ENCODE assay signal across 17 cellular contexts in the genomic region with DNA sequence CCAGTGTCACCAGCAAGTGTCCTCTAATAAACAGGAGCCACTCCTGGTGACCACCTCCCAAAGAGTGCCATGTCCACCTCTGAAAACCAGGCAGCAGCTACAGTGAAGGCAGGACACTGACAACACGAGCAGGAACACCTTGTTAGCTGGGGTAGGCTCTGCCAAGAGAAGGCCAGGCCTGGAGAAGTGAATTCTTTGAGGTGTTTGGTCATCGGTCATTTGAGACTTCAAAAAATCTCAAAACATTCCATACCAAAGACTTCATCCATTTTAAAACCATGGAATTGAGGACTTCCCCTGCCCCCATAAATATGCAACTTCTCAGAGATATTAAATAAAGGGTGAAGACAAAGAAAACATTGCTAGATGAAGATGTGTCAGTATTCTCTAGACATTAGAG. TPM values are rescaled to one million over a fixed set of nuclear protein-coding genes. Genes with fewer than 3 reads are reported as not detected.
DNase-seq lines count a peak whose midpoint lies in the region.
"Had no signal": no experiment of that assay in that cellular context is flagged by ENCODE, and none has a peak within 500 bp of the region (broad histone marks: within the 10 kb centered on the region; RNA-seq: fewer than 3 reads in every experiment).

No MANE protein-coding gene starts in this region.

- H3K4ac ChIP-seq in trophoblast cell (ENCODE audit: low read depth, low read length): no peak overlapping the region

- H3K4me1 ChIP-seq in trophoblast cell (ENCODE audit: control insufficient read depth in 1 of 2, insufficient read depth in 2 of 2, low read length in 2 of 2): peaks cover 4 to 6% of the 10 kb centered on the region in 2 experiments
- no peaks in the 10 kb centered on the region for H3K4me1 ChIP-seq in effector memory CD4-positive, alpha-beta T cell (ENCODE audit: control insufficient read depth, insufficient read depth, low read length, poor library complexity, severe bottlenecking)
- H3K4me1 ChIP-seq: A549, SJSA1 had no signal

- no peaks in the 10 kb centered on the region for H3K9me3 ChIP-seq in trophoblast cell (ENCODE audit: insufficient read depth, low read depth, low read length)
- H3K9me3 ChIP-seq in effector memory CD4-positive, alpha-beta T cell (ENCODE audit: control insufficient read depth, low read length): no peaks in the 10 kb centered on the region
- H3K9me3 ChIP-seq: A549, SJSA1 had no signal

- H3K79me2 ChIP-seq in trophoblast cell (ENCODE audit: control insufficient read depth, insufficient read depth, low read length, poor library complexity): no peaks in the 10 kb centered on the region

- WGBS in trophoblast cell (ENCODE audit: extremely low coverage, insufficient coverage, insufficient read length): no CpG with 5 or more reads among the region's 2 CpGs

- H2BK5ac ChIP-seq in trophoblast cell (ENCODE audit: low read depth, low read length, poor library complexity): no peak overlapping the region

- H4K91ac ChIP-seq in trophoblast cell (ENCODE audit: low read depth, low read length): no peak overlapping the region

- H4K8ac ChIP-seq in trophoblast cell (ENCODE audit: low read depth, low read length): no peak overlapping the region

- H3K9ac ChIP-seq in trophoblast cell (ENCODE audit: low read length): no peak overlapping the region

- peak overlapping the region; percentile 3 for H2AFZ ChIP-seq in trophoblast cell (ENCODE audit: insufficient read depth, low read length, poor library complexity)

- no peak overlapping the region for H3K27ac ChIP-seq in trophoblast cell (ENCODE audit: low read depth, low read length)
- no peak overlapping the region for H3K27ac ChIP-seq in effector memory CD4-positive, alpha-beta T cell (ENCODE audit: insufficient read depth, low read length, poor library complexity, severe bottlenecking)
- H3K27ac ChIP-seq: A549, SJSA1 had no signal

- H3K27me3 ChIP-seq in trophoblast cell (ENCODE audit: insufficient read depth, low read length): no peaks in the 10 kb centered on the region
- no peaks in the 10 kb centered on the region for H3K27me3 ChIP-seq in effector memory CD4-positive, alpha-beta T cell (replicated peaks; ENCODE audit: control insufficient read depth, insufficient read depth, low read length, poor library complexity, severe bottlenecking)

- H3K79me1 ChIP-seq in trophoblast cell (ENCODE audit: low read length): no peaks in the 10 kb centered on the region

- H4K12ac ChIP-seq in trophoblast cell (ENCODE audit: low read depth, low read length): no peak overlapping the region

- H3K4me3 ChIP-seq in trophoblast cell (ENCODE audit: low read depth, low read length): no peak overlapping the region
- no peak overlapping the region for H3K4me3 ChIP-seq in effector memory CD4-positive, alpha-beta T cell (ENCODE audit: insufficient read depth, low read depth, low read length, poor library complexity, severe bottlenecking)
- H3K4me3 ChIP-seq: A549, SJSA1 had no signal

- no peak overlapping the region for H3K4me2 ChIP-seq in trophoblast cell (ENCODE audit: low read length)
- H3K4me2 ChIP-seq: A549 had no signal

- no peak overlapping the region for H3K18ac ChIP-seq in trophoblast cell (ENCODE audit: low read length)

- DNase-seq in AG20443 (ENCODE audit: low spot score) (peak; percentile 56), HS-5 (ENCODE audit: low read depth) (peak; percentile 22), dedifferentiated amniotic fluid mesenchymal stem cell (ENCODE audit: extremely low spot score) (peak; percentile 16), trophoblast cell (peak in 1 of 2 donors; percentile 62), NOMO-1 treated with dmso at 0.1 percent for 144 hours (lab: John Stamatoyannopoulos, UW; ENCODE audit: unreplicated experiment) (no peak)
- no peak for DNase-seq in effector memory CD4-positive, alpha-beta T cell
- no peak for DNase-seq in stimulated activated CD4-positive, alpha-beta T cell treated with anti-CD3 and anti-CD28 coated beads, Interleukin-4, amount 100 ng/mL, for 24 hours
- DNase-seq: COR-L47, DMS153, GOT3, NCI-H1048, NCI-H1436 treated with DMSO at 0.1 percent for 48 hours, NCI-H2029 treated with DMSO at 0.1 percent for 48 hours, NCI-H510A, NCI-H774 had no signal

- H3K23ac ChIP-seq in trophoblast cell (ENCODE audit: low read length): no peak overlapping the region

- no peaks in the 10 kb centered on the region for H3K36me3 ChIP-seq in trophoblast cell (ENCODE audit: control insufficient read depth in 1 of 2, insufficient read depth in 2 of 2, low read length in 2 of 2)
- H3K36me3 ChIP-seq in effector memory CD4-positive, alpha-beta T cell (ENCODE audit: control insufficient read depth, insufficient read depth, low read length): no peaks in the 10 kb centered on the region
- H3K36me3 ChIP-seq: SJSA1 had no signal

- H2AK5ac ChIP-seq in trophoblast cell (ENCODE audit: low read length): no peak overlapping the region

- no peak overlapping the region for H2BK12ac ChIP-seq in trophoblast cell (ENCODE audit: low read length)

- H2BK120ac ChIP-seq in trophoblast cell (ENCODE audit: insufficient read depth, low read length, poor library complexity): no peak overlapping the region

- H3K14ac ChIP-seq in trophoblast cell (ENCODE audit: low read length): no peak overlapping the region

RNA-seq across cellular contexts. Expression of a gene that starts 28.3 kb away (rescaled TPM):
- polyA plus RNA-seq in trophoblast cell (2013): 0.01 and 0.04 TPM in 2 replicates
- polyA plus RNA-seq: A549 had no signal

Comparison
In these comparisons a context has a peak if more than half of its experiments do, and no peak if none do; other contexts are left out.
1. DNase-seq: peak in AG20443 (single experiment), HS-5 (single experiment) and dedifferentiated amniotic fluid mesenchymal stem cell (single experiment); none in NOMO-1 treated with dmso at 0.1 percent for 144 hours (single experiment), effector memory CD4-positive, alpha-beta T cell (0 of 3) and stimulated activated CD4-positive, alpha-beta T cell treated with anti-CD3 and anti-CD28 coated beads, Interleukin-4, amount 100 ng/mL, for 24 hours (single experiment).